ENCODE assay signal across 14 cellular contexts in the genomic region with DNA sequence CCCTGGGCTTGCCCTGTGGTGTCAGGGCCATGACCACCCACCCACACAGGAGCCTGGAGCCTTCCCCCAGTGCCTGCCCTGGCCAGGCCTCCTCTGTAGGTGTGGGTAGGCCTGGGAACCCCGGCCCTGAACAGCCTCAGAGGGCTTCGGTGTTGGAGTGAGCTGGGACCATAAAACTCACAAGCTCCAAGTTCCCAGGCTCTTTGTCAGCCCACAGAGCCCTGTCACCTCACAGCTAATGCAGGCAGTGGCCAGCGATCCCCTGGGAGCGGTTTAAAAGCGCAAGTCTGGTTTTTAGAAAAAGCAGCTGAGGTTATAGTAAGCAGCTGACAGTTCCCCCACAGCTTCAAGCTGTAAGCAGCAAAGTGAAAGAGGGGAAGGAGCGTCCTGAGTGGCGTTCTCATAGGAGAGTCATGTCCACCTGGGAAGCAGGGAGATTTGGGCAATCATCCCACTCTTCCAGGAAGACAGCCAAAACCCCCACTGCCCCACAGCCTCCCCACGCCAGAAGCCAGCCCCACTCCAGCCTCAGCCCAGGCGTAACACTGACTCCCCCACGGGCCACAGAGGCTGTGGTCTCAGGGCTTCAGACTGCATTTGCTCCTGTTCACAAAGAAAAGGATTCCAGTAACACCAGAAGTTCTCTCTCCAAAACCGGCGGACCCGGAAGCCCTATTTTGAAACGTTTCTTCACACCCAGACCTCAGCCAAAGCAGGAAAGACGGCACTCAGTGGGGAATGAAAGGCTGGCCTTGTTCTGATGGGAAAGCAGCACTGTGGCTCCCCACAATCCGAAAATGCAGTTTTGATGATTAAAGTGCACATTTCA. TPM values are rescaled to one million over a fixed set of nuclear protein-coding genes. Genes with fewer than 3 reads are reported as not detected.
DNase-seq lines count a peak whose midpoint lies in the region; ATAC-seq and TF ChIP-seq lines count a peak whose summit lies in the region.
"Had no signal": no experiment of that assay in that cellular context is flagged by ENCODE, and none has a peak within 500 bp of the region (broad histone marks: within the 10 kb centered on the region; RNA-seq: fewer than 3 reads in every experiment).

No MANE protein-coding gene starts in this region.

- H3K4me1 ChIP-seq in breast epithelium = peaks cover 0 to 32% of the 10 kb centered on the region in 2 donors
- no peaks in the 10 kb centered on the region for H3K4me1 ChIP-seq in uterus
- H3K4me1 ChIP-seq: A549 had no signal

- peak overlapping the region; percentile 12 to 61 (median 34) for H3K4me3 ChIP-seq in breast epithelium
- no peak overlapping the region for H3K4me3 ChIP-seq in uterus
- H3K4me3 ChIP-seq: A549 had no signal

- POLR2A ChIA-PET in MCF 10A (lab: Yijun Ruan, JAX) = no interaction called here

- H3K36me3 ChIP-seq in breast epithelium (no peaks in the 10 kb centered on the region), uterus (no peaks in the 10 kb centered on the region)

- H3K9me3 ChIP-seq in breast epithelium = no peaks in the 10 kb centered on the region
- peaks cover 0 to 9% of the 10 kb centered on the region in 2 donors for H3K9me3 ChIP-seq in uterus

- H3K9me3 Mint-ChIP-seq in MCF 10A (ENCODE audit: unreplicated experiment) (peaks cover 16% of the 10 kb centered on the region), nephron (peaks cover 16% of the 10 kb centered on the region)

- H3K4me1 Mint-ChIP-seq in MCF 10A (ENCODE audit: insufficient read depth, unreplicated experiment) (no peaks in the 10 kb centered on the region), nephron (peaks cover 48% of the 10 kb centered on the region)

- H3K36me3 Mint-ChIP-seq in MCF 10A (ENCODE audit: insufficient read depth, unreplicated experiment) = no peaks in the 10 kb centered on the region
- peaks cover 15% of the 10 kb centered on the region for H3K36me3 Mint-ChIP-seq in nephron (ENCODE audit: low read depth)

- CTCF ChIA-PET in MCF 10A (lab: Yijun Ruan, JAX) = interaction anchor here (0.7 kb wide), 1 partner anchor 21 kb away, joined by 4 read pairs; no protein-coding TSS in a partner anchor

- intact Hi-C loops in breast epithelium (cut with DNase I; ENCODE audit: low total_unique reads) = no loop called here
- intact Hi-C loops in MCF 10A (cut with micrococcal nuclease) = no loop called here
- intact Hi-C loops in uterus (cut with DNase I; ENCODE audit: low total_unique reads) = no loop called here

- ATAC-seq in HG03108 (IDR thresholded peaks at IDR 0.05; ENCODE audit: unreplicated experiment) = no peak
- ATAC-seq: A549, Panc1 had no signal

- H3K27me3 Mint-ChIP-seq in MCF 10A (ENCODE audit: insufficient read depth, unreplicated experiment) = no peaks in the 10 kb centered on the region
- peaks cover 13% of the 10 kb centered on the region for H3K27me3 Mint-ChIP-seq in nephron (ENCODE audit: low read depth)

- TF ChIP-seq CTCF in breast epithelium (IDR thresholded peaks at IDR 0.05) = no peak
- TF ChIP-seq CTCF in MCF 10A (IDR thresholded peaks at IDR 0.05; ENCODE audit: unreplicated experiment) = no peak
- no peak for TF ChIP-seq CTCF in nephron (IDR thresholded peaks at IDR 0.05; ENCODE audit: unreplicated experiment in 3 of 3)
- TF ChIP-seq CTCF in uterus (IDR thresholded peaks at IDR 0.05) = no peak

- H3K27me3 ChIP-seq in breast epithelium = no peaks in the 10 kb centered on the region
- no peaks in the 10 kb centered on the region for H3K27me3 ChIP-seq in uterus

- H3K4me3 Mint-ChIP-seq in MCF 10A (ENCODE audit: unreplicated experiment) (no peak overlapping the region), nephron (peak overlapping the region; percentile 37 to 69 (median 56))

- no TSS peak for BruUV-seq in MCF 10A (replicated peaks; lab: Mats Ljungman, UMichigan)

- peak in 1 of 2 donors; percentile 69 for DNase-seq in breast epithelium (ENCODE audit: low spot score in 2 of 2)
- no peak for DNase-seq in MCF 10A (ENCODE audit: unreplicated experiment)
- peak; percentile 48 for DNase-seq in epidermal melanocyte (ENCODE audit: insufficient read length, low spot score)
- peak in 1 of 2 donors; percentile 34 for DNase-seq in uterus
- no peak for DNase-seq in DMS53 (lab: John Stamatoyannopoulos, UW)
- no peak for DNase-seq in iPS-NIHi7 (ENCODE audit: extremely low spot score)
- DNase-seq: dermis blood vessel endothelial cell; HCEC 1CT; kidney glomerular epithelial cell; stimulated activated CD4-positive, alpha-beta T cell treated with anti-CD3 and anti-CD28 coated beads, Interleukin-4, amount 100 ng/mL, for 4 hours had no signal

- H3K27ac Mint-ChIP-seq in MCF 10A (ENCODE audit: low read depth, unreplicated experiment) (no peak overlapping the region), nephron (peak overlapping the region; percentile 90 to 98 (median 95))

- TF ChIP-seq POLR2A in breast epithelium (IDR thresholded peaks at IDR 0.05) (no peak), uterus (IDR thresholded peaks at IDR 0.05) (no peak)

- H3K27ac ChIP-seq in breast epithelium (peak overlapping the region; percentile 92 to 96), uterus (peak overlapping the region; percentile 13 to 47)
- H3K27ac ChIP-seq: A549 had no signal

RNA-seq across cellular contexts. Expression of a gene that starts 34.3 kb away (rescaled TPM):
- total RNA-seq in breast epithelium = 10 to 100 TPM in 1 of 3 donors, 1 to 10 TPM in 2; 3.7 to 13.2 (median 7.5) TPM
- total RNA-seq in MCF 10A (2022) = 16.7 and 16.8 TPM in 2 replicates
- total RNA-seq in uterus = 10 to 100 TPM in 1 of 4 donors, 1 to 10 TPM in 3; 1.8 to 15.2 (median 5.1) TPM

Comparison
In these comparisons a context has a peak if more than half of its experiments do, and no peak if none do; other contexts are left out.
1. H3K4me3 ChIP-seq: peak in breast epithelium (3 of 3); none in uterus (0 of 2).